22 cellular contexts compared by ENCODE assay signal in genomic region chr13:50162567-50162966, GRCh38.
"Had no signal": no experiment of that assay in that cellular context is flagged by ENCODE, and none has a peak within 500 bp of the region (broad histone marks: within the 10 kb centered on the region; RNA-seq: fewer than 3 reads in every experiment).

No MANE protein-coding gene starts in this region.

- H3K27ac Mint-ChIP-seq: IgD-negative memory B cell; T-cell; T-helper 1 cell treated with Interleukin-12 subunit alpha and Interleukin-12 subunit beta and Interleukin-4 antibody, amounts not matched to agents 30 μg/mL and 1 μg/mL, for 36 hours had no signal

- H3K4me3 Mint-ChIP-seq: IgD-negative memory B cell; T-cell; T-helper 1 cell treated with Interleukin-12 subunit alpha and Interleukin-12 subunit beta and Interleukin-4 antibody, amounts not matched to agents 30 μg/mL and 1 μg/mL, for 36 hours had no signal

- H3K27ac ChIP-seq: HL-60, KMS-11, SJSA1, SK-N-MC had no signal

- H3K27me3 ChIP-seq: SJSA1 had no signal

- H3K4me1 ChIP-seq: SJSA1 had no signal

- H3K4me3 ChIP-seq: K562, SJSA1, SK-N-MC had no signal

- H3K36me3 Mint-ChIP-seq: T-cell had no signal

- DNase-seq: Kasumi-1, MM.1S, NCI-H1092 treated with DMSO at 0.1 percent for 48 hours, NCI-H1694, NCI-H187 treated with DMSO at 0.1 percent for 48 hours, NCI-H2029 treated with DMSO at 0.1 percent for 48 hours, NCI-H2171, NCI-H446, NCI-H510A, NCI-H774, Right ventricle myocardium superior, RPMI8226, SIG-M5, SW 1271, T-cell had no signal

- H3K9me3 Mint-ChIP-seq: T-cell had no signal

- ATAC-seq: K562, T-cell had no signal

- H3K27me3 Mint-ChIP-seq: IgD-negative memory B cell had no signal

- H3K36me3 ChIP-seq: SJSA1 had no signal

- H3K4me2 ChIP-seq: KMS-11 had no signal
